In the genomic region with DNA sequence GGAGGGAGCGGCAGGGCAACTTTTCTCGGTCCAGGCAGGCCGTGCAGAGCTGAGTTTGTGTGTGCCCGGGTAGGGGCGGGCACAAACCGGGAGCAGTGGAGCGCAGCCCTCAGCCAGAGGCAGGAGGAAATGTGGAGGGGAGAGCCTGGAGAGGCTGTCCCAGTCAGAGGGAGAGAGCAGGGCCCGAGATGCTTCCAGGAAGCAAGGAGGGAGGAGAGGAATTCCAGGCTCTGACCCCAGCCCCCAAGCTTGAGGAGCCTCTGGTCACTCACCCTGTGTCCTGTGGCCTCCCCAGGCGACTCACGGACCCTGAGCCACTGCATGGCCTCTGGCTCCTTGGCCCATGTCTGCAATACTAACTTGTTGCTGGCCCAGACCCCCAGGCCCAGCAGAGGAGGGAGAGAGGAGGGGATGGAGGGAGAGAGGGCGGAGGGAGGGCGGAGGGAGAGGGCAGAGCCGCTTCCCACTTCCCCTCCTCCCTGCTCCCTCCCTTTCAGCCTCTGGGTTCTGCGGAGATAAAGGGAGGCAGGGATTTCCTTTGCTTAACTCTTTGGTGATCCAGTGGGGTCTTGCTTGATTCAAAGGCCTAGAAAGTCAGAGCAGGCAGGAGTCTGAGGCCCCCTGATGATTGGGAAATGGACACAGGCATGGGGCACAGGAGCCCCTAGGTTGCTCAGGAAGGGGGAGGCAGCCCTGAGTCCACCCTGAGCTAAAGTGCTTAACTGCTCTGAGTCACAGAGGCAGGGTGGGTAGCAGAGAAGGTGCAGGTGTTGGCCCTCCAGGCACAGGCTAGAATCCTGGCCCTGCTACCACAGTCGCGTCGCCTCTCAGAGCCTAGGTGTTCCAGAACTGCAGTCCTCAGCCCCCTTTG, we compare ENCODE assay signal across 8 cellular contexts. TPM values are rescaled to one million over a fixed set of nuclear protein-coding genes. Genes with fewer than 3 reads are reported as not detected.
DNase-seq lines count a peak whose midpoint lies in the region; FAIRE-seq and TF ChIP-seq lines count a peak whose summit lies in the region.

A gene (minus strand): TSS at position 357 of the 871 bp plus-strand sequence. CDS start 34 bp downstream, at position 323.

- peak; percentile 43 for DNase-seq in AG10803 (ENCODE audit: low read depth)
- peak; percentile 26 for DNase-seq in NCI-H2227 treated with DMSO at 0.1 percent for 48 hours (lab: John Stamatoyannopoulos, UW)
- DNase-seq in endothelial cell (ENCODE audit: low spot score): peak; percentile 55
- no peak for DNase-seq in G401 (ENCODE audit: low spot score)
- no peak for DNase-seq in GM13977 (ENCODE audit: low spot score)
- DNase-seq in frontal cortex (ENCODE audit: low spot score in 2 of 2): no peak
- no peak for DNase-seq in effector CD8-positive, alpha-beta T cell (lab: John Stamatoyannopoulos, UW)

- H3K27ac Mint-ChIP-seq in endothelial cell (ENCODE audit: unreplicated experiment): peak within 1 kb of the TSS; percentile 94

- H3K27ac ChIP-seq in mucosa of rectum (ENCODE audit: low read depth in 2 of 2, low read length in 2 of 2): peak within 1 kb of the TSS; percentile 76 to 94

- TF ChIP-seq CTCF in AG10803 (conservative IDR thresholded peaks at IDR 0.05; ENCODE audit: low read length): no peak
- no peak for TF ChIP-seq CTCF in endothelial cell (IDR thresholded peaks at IDR 0.05; ENCODE audit: unreplicated experiment)
- TF ChIP-seq CTCF in GM13977 (IDR thresholded peaks at IDR 0.05; ENCODE audit: extremely low read depth, insufficient read depth, missing control alignments): no peak

- peak within 1 kb of the TSS; percentile 62 for H3K4me3 ChIP-seq in AG10803 (ENCODE audit: low read length)
- H3K4me3 ChIP-seq in mucosa of rectum (ENCODE audit: low read length in 2 of 2): peak within 1 kb of the TSS; percentile 34 to 68

- FAIRE-seq in frontal cortex (lab: Jason Lieb, UNC): no peak

- no peaks in the 10 kb centered on the region for H3K27me3 ChIP-seq in mucosa of rectum (ENCODE audit: control insufficient read depth in 2 of 2, insufficient read depth in 2 of 2, low read length in 2 of 2)

- no peaks in the 10 kb centered on the region for H3K9me3 ChIP-seq in mucosa of rectum (ENCODE audit: control insufficient read depth in 2 of 2, low read length in 2 of 2)

- peak within 1 kb of the TSS; percentile 56 to 61 for H3K9ac ChIP-seq in mucosa of rectum (ENCODE audit: low read depth in 1 of 2, low read length in 2 of 2)

- peak within 1 kb of the TSS; percentile 89 for H3K4me3 Mint-ChIP-seq in endothelial cell (ENCODE audit: unreplicated experiment)

- peaks cover 35 to 44% of the 10 kb centered on the region in 2 donors for H3K4me1 ChIP-seq in mucosa of rectum (ENCODE audit: control insufficient read depth in 2 of 2, insufficient read depth in 2 of 2, low read length in 2 of 2)

- no peaks in the 10 kb centered on the region for H3K36me3 Mint-ChIP-seq in endothelial cell (ENCODE audit: low read depth, unreplicated experiment)

- in situ Hi-C loops in G401 (cut with HindIII; ENCODE audit: low sequenced_read_pairs): no loop called here
- in situ Hi-C loops in GM13977 (cut with MboI; ENCODE audit: low pct_unique_long_range_greater_than_20kb, low sequenced_read_pairs, unreplicated experiment): no loop called here

- H3K4me1 Mint-ChIP-seq in endothelial cell (ENCODE audit: unreplicated experiment): peaks cover 39% of the 10 kb centered on the region

- H3K27me3 Mint-ChIP-seq in endothelial cell (ENCODE audit: unreplicated experiment): peaks cover 2% of the 10 kb centered on the region

- H3K9me3 Mint-ChIP-seq in endothelial cell (ENCODE audit: unreplicated experiment): no peaks in the 10 kb centered on the region

- H3K36me3 ChIP-seq in mucosa of rectum (ENCODE audit: control insufficient read depth in 2 of 2, insufficient read depth in 2 of 2, low read length in 2 of 2): no peaks in the 10 kb centered on the region

RNA-seq across cellular contexts. Expression of the gene that starts here (rescaled TPM):
- total RNA-seq in endothelial cell (ENCODE audit: unreplicated experiment): 32.7 TPM
- total RNA-seq in G401 (2014; rRNA removed; shearing (Covaris generic)): 5.0 and 6.7 TPM in 2 replicates
- total RNA-seq in frontal cortex: 3.7 TPM

Comparison
In these comparisons a context has a peak if more than half of its experiments do, and no peak if none do; other contexts are left out.
1. DNase-seq: peak in AG10803 (single experiment), NCI-H2227 treated with DMSO at 0.1 percent for 48 hours (single experiment) and endothelial cell (single experiment); none in G401 (single experiment), GM13977 (single experiment), frontal cortex (0 of 2) and effector CD8-positive, alpha-beta T cell (single experiment).